ENCODE assay signal across 25 cellular contexts in genomic region chr5:130168211-130168610, GRCh38.
A peak's percentile ranks its signal among the peaks of the same experiment; 100 is the strongest.
DNase-seq lines count a peak whose midpoint lies in the region; ATAC-seq, FAIRE-seq and TF ChIP-seq lines count a peak whose summit lies in the region.
"Had no signal": no experiment of that assay in that cellular context is flagged by ENCODE, and none has a peak within 500 bp of the region (broad histone marks: within the 10 kb centered on the region; RNA-seq: fewer than 3 reads in every experiment).

No MANE protein-coding gene starts in this region.

- DNase-seq in HCEC 1CT (peak; percentile 56), ascending aorta (ENCODE audit: low spot score in 2 of 2) (no peak), fibroblast of peridontal ligament (ENCODE audit: extremely low read depth) (peak; percentile 87), putamen (ENCODE audit: low spot score) (peak; percentile 49), H7 (no peak), GM19239 (ENCODE audit: insufficient read length, low spot score) (no peak), cerebellum (ENCODE audit: low spot score) (no peak)
- DNase-seq: activated CD4-positive, alpha-beta T cell treated with anti-CD3 and anti-CD28 coated beads, Interleukin-2, amount 50 U/mL, for 1 hour; activated T-cell treated with anti-CD3 and anti-CD28 coated beads, Interleukin-2, amount 50 U/mL, for 1 hour; Calu3; central memory CD4-positive, alpha-beta T cell; effector memory CD8-positive, alpha-beta T cell; immature natural killer cell; Karpas-422; lower lobe of right lung; NCI-H1105 treated with DMSO at 0.1 percent for 48 hours; NCI-H82; small intestine; stimulated activated CD4-positive, alpha-beta T cell treated with anti-CD3 and anti-CD28 coated beads, Interleukin-4, amount 100 ng/mL, for 4 hours; testis had no signal

- no peak for FAIRE-seq in GM19239 (lab: Jason Lieb, UNC)
- FAIRE-seq: G401.6, GM12878, small intestine had no signal

- H3K36me3 ChIP-seq in ascending aorta (no peaks in the 10 kb centered on the region), H7 (replicated peaks; ENCODE audit: control insufficient read depth, insufficient read depth, low read length) (no peaks in the 10 kb centered on the region)
- H3K36me3 ChIP-seq: lower lobe of right lung had no signal

- H3K9me3 ChIP-seq in ascending aorta = no peaks in the 10 kb centered on the region
- H3K9me3 ChIP-seq: lower lobe of right lung, testis had no signal

- H3K27me3 ChIP-seq in ascending aorta = no peaks in the 10 kb centered on the region
- H3K27me3 ChIP-seq in H7 (ENCODE audit: control insufficient read depth, insufficient read depth, low read length) = peaks cover 2% of the 10 kb centered on the region; the same call in 1 of the 2 replicates
- H3K27me3 ChIP-seq: testis had no signal

- no peak for ATAC-seq in HG02571 (IDR thresholded peaks at IDR 0.05; ENCODE audit: unreplicated experiment)
- ATAC-seq: effector memory CD8-positive, alpha-beta T cell; GM12878; lower lobe of right lung; Panc1 had no signal

- H3K4me1 ChIP-seq in ascending aorta = peaks cover 0 to 5% of the 10 kb centered on the region in 2 donors
- H3K4me1 ChIP-seq: lower lobe of right lung, parathyroid adenoma, testis had no signal

- H3K4me3 ChIP-seq in ascending aorta (no peak overlapping the region), H7 (ENCODE audit: insufficient read depth, low read depth, low read length) (no peak overlapping the region)
- H3K4me3 ChIP-seq: GM12878, lower lobe of right lung, testis had no signal

- TF ChIP-seq CTCF in ascending aorta (IDR thresholded peaks at IDR 0.05) = no peak

- peak overlapping the region; percentile 9 to 56 for H3K27ac ChIP-seq in ascending aorta
- H3K27ac ChIP-seq: lower lobe of right lung, parathyroid adenoma, testis had no signal

- intact Hi-C loops in ascending aorta (cut with DNase I) = no loop called here

Comparison
In these comparisons a context has a peak if more than half of its experiments do, and no peak if none do; other contexts are left out.
1. DNase-seq: peak in HCEC 1CT (single experiment), fibroblast of peridontal ligament (single experiment) and putamen (single experiment); none in ascending aorta (0 of 2), H7 (single experiment), GM19239 (single experiment) and cerebellum (single experiment).